ENCODE assay signal across 23 cellular contexts in the genomic region with DNA sequence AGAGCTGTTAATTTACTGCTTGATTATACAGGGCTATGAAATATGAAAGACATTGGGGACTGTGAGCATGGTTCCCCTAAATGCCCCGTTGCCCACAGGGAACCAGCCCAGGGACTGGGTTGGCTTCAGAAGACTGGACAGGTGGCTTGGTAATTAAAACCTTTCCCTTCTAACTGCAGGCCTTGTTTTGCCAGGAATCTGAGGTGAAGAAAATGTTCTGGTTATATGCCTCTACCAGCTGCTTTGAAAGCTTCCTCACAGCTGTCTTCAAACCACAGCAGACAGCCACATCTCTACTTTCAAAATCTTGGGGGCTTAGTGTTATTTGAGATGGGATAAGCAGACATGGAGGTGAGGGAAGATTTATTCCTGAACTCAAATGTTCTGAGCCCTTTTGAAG.
"Had no signal": no experiment of that assay in that cellular context is flagged by ENCODE, and none has a peak within 500 bp of the region (broad histone marks: within the 10 kb centered on the region; RNA-seq: fewer than 3 reads in every experiment).

No MANE protein-coding gene starts in this region.

- H3K4me3 Mint-ChIP-seq: activated CD8-positive, alpha-beta memory T cell treated with anti-CD3 and anti-CD28 coated beads, Interleukin-2, amount 10 ng/mL, durations not matched to agents 7 days and 5 days; activated CD8-positive, alpha-beta T cell treated with anti-CD3 and anti-CD28 coated beads, Interleukin-2, amount 10 ng/mL, durations not matched to agents 7 days and 5 days; activated naive CD4-positive, alpha-beta T cell treated with anti-CD3 and anti-CD28 coated beads, Interleukin-2, amount 50 U/mL, for 24 hours; activated naive CD8-positive, alpha-beta T cell treated with anti-CD3 and anti-CD28 coated beads, Interleukin-2, amount 50 U/mL, for 24 hours; mesothelial cell of epicardium; naive thymus-derived CD8-positive, alpha-beta T cell; T-helper 17 cell; WTC11 had no signal

- H3K27me3 ChIP-seq: gastroesophageal sphincter, tibial nerve had no signal

- H3K36me3 Mint-ChIP-seq: activated CD8-positive, alpha-beta memory T cell treated with anti-CD3 and anti-CD28 coated beads, Interleukin-2, amount 10 ng/mL, durations not matched to agents 7 days and 5 days; activated naive CD4-positive, alpha-beta T cell treated with anti-CD3 and anti-CD28 coated beads, Interleukin-2, amount 50 U/mL, for 24 hours had no signal

- DNase-seq: activated CD4-positive, alpha-beta T cell treated with anti-CD3 and anti-CD28 coated beads, Interleukin-2, amount 50 U/mL, for 1 hour; activated CD8-positive, alpha-beta memory T cell treated with anti-CD3 and anti-CD28 coated beads, Interleukin-2, amount 10 ng/mL, durations not matched to agents 7 days and 5 days; activated CD8-positive, alpha-beta T cell treated with anti-CD3 and anti-CD28 coated beads, Interleukin-2, amount 10 ng/mL, durations not matched to agents 7 days and 5 days; activated naive CD8-positive, alpha-beta T cell treated with anti-CD3 and anti-CD28 coated beads, Interleukin-2, amount 50 U/mL, for 24 hours; activated T-cell treated with anti-CD3 and anti-CD28 coated beads, Interleukin-2, amount 50 U/mL, for 48 hours; amygdala; dermis blood vessel endothelial cell; effector CD4-positive, alpha-beta T cell; head of caudate nucleus; hippocampal formation; left cardiac atrium; mammary epithelial cell; naive thymus-derived CD8-positive, alpha-beta T cell; right cardiac atrium; stimulated activated CD4-positive, alpha-beta T cell treated with anti-CD3 and anti-CD28 coated beads, Interleukin-2, amount 100 ng/mL, for 48 hours; stimulated activated naive CD4-positive, alpha-beta T cell treated with Interleukin-2 at 50 U/mL for 16 hours; T-helper 17 cell had no signal

- H3K27ac ChIP-seq: gastroesophageal sphincter, tibial nerve had no signal

- H3K27me3 Mint-ChIP-seq: activated naive CD4-positive, alpha-beta T cell treated with anti-CD3 and anti-CD28 coated beads, Interleukin-2, amount 50 U/mL, for 24 hours; T-helper 17 cell had no signal

- ATAC-seq: activated CD8-positive, alpha-beta memory T cell treated with anti-CD3 and anti-CD28 coated beads, Interleukin-2, amount 10 ng/mL, durations not matched to agents 7 days and 5 days; activated CD8-positive, alpha-beta T cell treated with anti-CD3 and anti-CD28 coated beads, Interleukin-2, amount 10 ng/mL, durations not matched to agents 7 days and 5 days; activated naive CD8-positive, alpha-beta T cell treated with anti-CD3 and anti-CD28 coated beads, Interleukin-2, amount 50 U/mL, for 24 hours; gastroesophageal sphincter; left cardiac atrium; naive thymus-derived CD8-positive, alpha-beta T cell; right cardiac atrium; T-helper 17 cell; WTC11 had no signal

- H3K4me3 ChIP-seq: gastroesophageal sphincter, tibial nerve had no signal

- H3K27ac Mint-ChIP-seq: activated CD8-positive, alpha-beta memory T cell treated with anti-CD3 and anti-CD28 coated beads, Interleukin-2, amount 10 ng/mL, durations not matched to agents 7 days and 5 days; activated CD8-positive, alpha-beta T cell treated with anti-CD3 and anti-CD28 coated beads, Interleukin-2, amount 10 ng/mL, durations not matched to agents 7 days and 5 days; activated naive CD4-positive, alpha-beta T cell treated with anti-CD3 and anti-CD28 coated beads, Interleukin-2, amount 50 U/mL, for 24 hours; activated naive CD8-positive, alpha-beta T cell treated with anti-CD3 and anti-CD28 coated beads, Interleukin-2, amount 50 U/mL, for 24 hours; activated T-helper 2 cell treated with anti-CD3 and anti-CD28 coated beads, Interferon-gamma antibody, Interleukin-2, Interleukin-4, amounts not matched to agents 10 μg/mL and 5 μg/mL and 100 μg/mL, durations not matched to agents 14 hours and 24 hours and 36 hours; mesothelial cell of epicardium; naive thymus-derived CD8-positive, alpha-beta T cell; T-helper 17 cell; WTC11 had no signal

- H3K4me1 ChIP-seq: gastroesophageal sphincter, tibial nerve had no signal

- H3K36me3 ChIP-seq: gastroesophageal sphincter, tibial nerve had no signal
